In genomic region chr12:105676694-105677093, GRCh38 we compare ENCODE assay signal across 16 cellular contexts.
DNase-seq lines count a peak whose midpoint lies in the region; ATAC-seq and TF ChIP-seq lines count a peak whose summit lies in the region.
"Had no signal": no experiment of that assay in that cellular context is flagged by ENCODE, and none has a peak within 500 bp of the region (broad histone marks: within the 10 kb centered on the region; RNA-seq: fewer than 3 reads in every experiment).

No MANE protein-coding gene starts in this region.

- POLR2A ChIA-PET in RWPE1 (lab: Yijun Ruan, JAX; ENCODE audit: low non-redundant PET) = no interaction called here

- H3K4me3 ChIP-seq in left ventricle myocardium inferior (no peak overlapping the region), thyroid gland (replicated peaks in 1 of 3) (no peak overlapping the region)
- H3K4me3 ChIP-seq: A549, GM23248, SJSA1 had no signal

- H3K36me3 ChIP-seq in left ventricle myocardium inferior = no peaks in the 10 kb centered on the region
- H3K36me3 ChIP-seq in thyroid gland = no peaks in the 10 kb centered on the region
- H3K36me3 ChIP-seq: SJSA1 had no signal

- H3K4me1 ChIP-seq in left ventricle myocardium inferior (peaks cover 38% of the 10 kb centered on the region), thyroid gland (peaks cover 0 to 24% of the 10 kb centered on the region in 2 donors)
- H3K4me1 ChIP-seq: A549 had no signal

- DNase-seq in NCI-H2081 (lab: John Stamatoyannopoulos, UW) (peak; percentile 31 to 61), NCI-H2081 treated with DMSO at 0.1 percent for 48 hours (lab: John Stamatoyannopoulos, UW) (no peak), RWPE1 (ENCODE audit: low spot score) (no peak), left ventricle myocardium inferior (peak; percentile 20), thyroid gland (peak; percentile 3 to 5), glomerular visceral epithelial cell (ENCODE audit: extremely low spot score) (no peak)
- DNase-seq: activated naive CD4-positive, alpha-beta T cell treated with anti-CD3 and anti-CD28 coated beads, Interleukin-2, amount 10 ng/mL, durations not matched to agents 7 days and 5 days; GM23248; natural killer cell; NCI-H1694 treated with DMSO at 0.1 percent for 48 hours; retina; T-helper 9 cell had no signal

- TF ChIP-seq CTCF in RWPE1 (conservative IDR thresholded peaks at IDR 0.05; ENCODE audit: low read depth) (no peak), left ventricle myocardium inferior (IDR thresholded peaks at IDR 0.05; ENCODE audit: borderline replicate concordance) (no peak), thyroid gland (IDR thresholded peaks at IDR 0.05) (no peak)

- TF ChIP-seq POLR2A in thyroid gland (IDR thresholded peaks at IDR 0.05) = no peak

- no peak for ATAC-seq in GM19463 (IDR thresholded peaks at IDR 0.05; ENCODE audit: unreplicated experiment)
- ATAC-seq in HG03342 (IDR thresholded peaks at IDR 0.05; ENCODE audit: unreplicated experiment) = no peak
- ATAC-seq: A549, natural killer cell had no signal

- CTCF ChIA-PET in RWPE1 (lab: Yijun Ruan, JAX) = no interaction called here

- H3K27ac ChIP-seq in RWPE1 = peak overlapping the region; percentile 72
- H3K27ac ChIP-seq in left ventricle myocardium inferior (replicated peaks) = peak overlapping the region; percentile 86
- H3K27ac ChIP-seq in thyroid gland = no peak overlapping the region
- H3K27ac ChIP-seq: A549, GM23248, SJSA1 had no signal

- WGBS in thyroid gland, 2 donors = 81 to 85% methylated on average over 2 of the region's 2 CpGs

- H3K27me3 ChIP-seq in left ventricle myocardium inferior (ENCODE audit: low read depth) (no peaks in the 10 kb centered on the region), thyroid gland (no peaks in the 10 kb centered on the region)
- H3K27me3 ChIP-seq: SJSA1 had no signal

- no peaks in the 10 kb centered on the region for H3K9me3 ChIP-seq in left ventricle myocardium inferior (replicated peaks)
- no peaks in the 10 kb centered on the region for H3K9me3 ChIP-seq in thyroid gland
- H3K9me3 ChIP-seq: A549, SJSA1 had no signal

- intact Hi-C loops in left ventricle myocardium inferior (cut with micrococcal nuclease) = no loop called here
- intact Hi-C loops in thyroid gland (cut with DNase I) = no loop called here

Comparison
In these comparisons a context has a peak if more than half of its experiments do, and no peak if none do; other contexts are left out.
1. DNase-seq: peak in NCI-H2081 (2 of 2), left ventricle myocardium inferior (single experiment) and thyroid gland (2 of 2); none in NCI-H2081 treated with DMSO at 0.1 percent for 48 hours (single experiment), RWPE1 (single experiment) and glomerular visceral epithelial cell (single experiment).
2. H3K27ac ChIP-seq: peak in RWPE1 (single experiment) and left ventricle myocardium inferior (single experiment); none in thyroid gland (0 of 3).